11 cellular contexts compared by ENCODE assay signal in genomic region chr6:3385660-3386151, GRCh38.
A peak's percentile ranks its signal among the peaks of the same experiment; 100 is the strongest.
DNase-seq lines count a peak whose midpoint lies in the region; ATAC-seq and TF ChIP-seq lines count a peak whose summit lies in the region.
"Had no signal": no experiment of that assay in that cellular context is flagged by ENCODE, and none has a peak within 500 bp of the region (broad histone marks: within the 10 kb centered on the region; RNA-seq: fewer than 3 reads in every experiment).

No MANE protein-coding gene starts in this region.

- H2AFZ ChIP-seq in HCT116 (ENCODE audit: low read depth, low read length, poor library complexity, severe bottlenecking), result no peak overlapping the region

- peak overlapping the region; percentile 13 for H3K9ac ChIP-seq in HCT116 (ENCODE audit: low read length)

- intact Hi-C loops in HCT116 (cut with micrococcal nuclease), result no loop called here
- intact Hi-C loops in left lung (cut with DNase I), result no loop called here

- TF ChIP-seq CTCF in HCT116 (IDR thresholded peaks at IDR 0.05 in 2 of 3, conservative IDR thresholded peaks at IDR 0.05 in 1 of 3; ENCODE audit: borderline replicate concordance in 1 of 3, insufficient read depth in 1 of 3, low read depth in 2 of 3, low read length in 2 of 3) (no peak), left lung (IDR thresholded peaks at IDR 0.05) (no peak)

- H3K4me1 ChIP-seq in HCT116 (ENCODE audit: control insufficient read depth in 1 of 2, insufficient read depth in 2 of 2, low read length in 2 of 2), result peaks cover 81 to 87% of the 10 kb centered on the region in 2 experiments
- H3K4me1 ChIP-seq in left lung, result peaks cover 0 to 15% of the 10 kb centered on the region in 2 donors

- no peaks in the 10 kb centered on the region for H3K9me3 ChIP-seq in HCT116 (ENCODE audit: control insufficient read depth in 1 of 2, insufficient read depth in 1 of 2, low read depth in 1 of 2, low read length in 2 of 2)
- H3K9me3 ChIP-seq in left lung, result no peaks in the 10 kb centered on the region

- peak overlapping the region; percentile 61 for H3K4me2 ChIP-seq in HCT116 (ENCODE audit: low read length)

- no peaks in the 10 kb centered on the region for H3K27me3 ChIP-seq in HCT116 (ENCODE audit: insufficient read depth, low read length)
- H3K27me3 ChIP-seq in left lung, result no peaks in the 10 kb centered on the region

- TF ChIP-seq RAD21 in HCT116 (IDR thresholded peaks at IDR 0.05; ENCODE audit: low read depth), result no peak

- BruUV-seq in HCT116 (replicated peaks; lab: Mats Ljungman, UMichigan), result no TSS peak

- no peak for TF ChIP-seq POLR2A in HCT116 (IDR thresholded peaks at IDR 0.05; ENCODE audit: borderline replicate concordance, extremely low read depth, insufficient read depth, insufficient read length)

- CTCF ChIA-PET in HCT116 (lab: Charles Lee), result no interaction called here

- RAD21 ChIA-PET in HCT116 (lab: Charles Lee; ENCODE audit: low non-redundant PET in 1 of 2, low total read pairs in 2 of 2, uncharacterized antibody in 2 of 2, unreplicated experiment in 2 of 2), result no interaction called here

- H3K79me2 ChIP-seq in HCT116 (ENCODE audit: insufficient read depth, low read length), result no peaks in the 10 kb centered on the region; the same call in 1 of the 2 replicates

- DNase-seq in HCT116 (ENCODE audit: low read depth, low spot score), result peak; percentile 66
- peak; percentile 23 for DNase-seq in dermis blood vessel endothelial cell
- DNase-seq in left lung, result no peak
- no peak for DNase-seq in stimulated activated CD4-positive, alpha-beta T cell treated with anti-CD3 and anti-CD28 coated beads, Interleukin-15, amount 100 ng/mL, for 24 hours
- no peak for DNase-seq in SIG-M5 (lab: John Stamatoyannopoulos, UW)
- DNase-seq: activated T-cell treated with anti-CD3 and anti-CD28 coated beads, Interleukin-2, amount 50 U/mL, for 4 hours; CD4-positive, alpha-beta T cell; NCI-H1436 treated with DMSO at 0.1 percent for 48 hours had no signal

- no peaks in the 10 kb centered on the region for H3K36me3 ChIP-seq in HCT116 (ENCODE audit: control insufficient read depth in 1 of 2, insufficient read depth in 2 of 2, low read length in 2 of 2)
- no peaks in the 10 kb centered on the region for H3K36me3 ChIP-seq in left lung

- no peaks in the 10 kb centered on the region for H3K9me2 ChIP-seq in HCT116 (ENCODE audit: insufficient read depth)

- H3K4me3 ChIP-seq in HCT116 (replicated peaks in 1 of 2; ENCODE audit: low read depth in 1 of 2, low read length in 2 of 2), result peak overlapping the region in 1 of 2 experiments; percentile 12; a peak in 1 of 4 replicates
- H3K4me3 ChIP-seq in left lung, result no peak overlapping the region
- H3K4me3 ChIP-seq in skin epidermis, result no peak overlapping the region

- no peak overlapping the region for H3K27ac ChIP-seq in HCT116 (ENCODE audit: low read depth, low read length)
- H3K27ac ChIP-seq in left lung, result no peak overlapping the region
- H3K27ac ChIP-seq in skin epidermis, result peak overlapping the region in 13 of 21 experiments; percentile 12 to 78 (median 47)

- H4K20me1 ChIP-seq in HCT116 (ENCODE audit: insufficient read depth), result no peaks in the 10 kb centered on the region; the same call in 1 of the 2 replicates

- POLR2A ChIA-PET in HCT116 (lab: Charles Lee), result no interaction called here

- peak; percentile 64 for ATAC-seq in HCT116
- peak; percentile 9 for ATAC-seq in left lung
- ATAC-seq in GM19467 (IDR thresholded peaks at IDR 0.05; ENCODE audit: unreplicated experiment), result no peak
- no peak for ATAC-seq in GM18909 (IDR thresholded peaks at IDR 0.05; ENCODE audit: poor library complexity, unreplicated experiment)
- ATAC-seq: activated T-cell treated with anti-CD3 and anti-CD28 coated beads, Interleukin-2, amount 50 U/mL, for 4 hours had no signal

TF ChIP-seq in HCT116, 20 proteins besides CTCF, POLR2A, EP300 and RAD21:
- TF ChIP-seq TCF7L2 (IDR thresholded peaks at IDR 0.05; ENCODE audit: borderline replicate concordance, extremely low read depth, insufficient read depth, insufficient read length) (no peak), YY1 (IDR thresholded peaks at IDR 0.05; ENCODE audit: extremely low read depth, insufficient replicate concordance, low read depth, low read length) (no peak), ZBTB33 (IDR thresholded peaks at IDR 0.05; ENCODE audit: extremely low read depth, insufficient replicate concordance, low read length) (no peak), FOSL1 (IDR thresholded peaks at IDR 0.05; ENCODE audit: low read depth) (peak; percentile 34; the same call in 1 of the 2 replicates), JUND (IDR thresholded peaks at IDR 0.05) (peak; percentile 34), ELF1 (IDR thresholded peaks at IDR 0.05; ENCODE audit: borderline replicate concordance, low read depth) (no peak), REST (IDR thresholded peaks at IDR 0.05; ENCODE audit: low read depth) (no peak), ATF3 (IDR thresholded peaks at IDR 0.05) (no peak), POLR2AphosphoS5 (IDR thresholded peaks at IDR 0.05; ENCODE audit: low read depth, low read length) (peak; percentile 22; the same call in 1 of the 2 replicates), ZNF274 (IDR thresholded peaks at IDR 0.05; ENCODE audit: low read depth, low read length) (no peak), SRF (IDR thresholded peaks at IDR 0.05; ENCODE audit: low read depth) (no peak)

Comparison
In these comparisons a context has a peak if more than half of its experiments do, and no peak if none do; other contexts are left out.
1. ATAC-seq: peak in HCT116 (single experiment) and left lung (single experiment); none in GM19467 (single experiment) and GM18909 (single experiment).
2. DNase-seq: peak in HCT116 (single experiment) and dermis blood vessel endothelial cell (single experiment); none in left lung (0 of 2), stimulated activated CD4-positive, alpha-beta T cell treated with anti-CD3 and anti-CD28 coated beads, Interleukin-15, amount 100 ng/mL, for 24 hours (single experiment) and SIG-M5 (single experiment).
3. H3K27ac ChIP-seq: peak in skin epidermis (13 of 21); none in HCT116 (single experiment) and left lung (0 of 2).